In the genomic region with DNA sequence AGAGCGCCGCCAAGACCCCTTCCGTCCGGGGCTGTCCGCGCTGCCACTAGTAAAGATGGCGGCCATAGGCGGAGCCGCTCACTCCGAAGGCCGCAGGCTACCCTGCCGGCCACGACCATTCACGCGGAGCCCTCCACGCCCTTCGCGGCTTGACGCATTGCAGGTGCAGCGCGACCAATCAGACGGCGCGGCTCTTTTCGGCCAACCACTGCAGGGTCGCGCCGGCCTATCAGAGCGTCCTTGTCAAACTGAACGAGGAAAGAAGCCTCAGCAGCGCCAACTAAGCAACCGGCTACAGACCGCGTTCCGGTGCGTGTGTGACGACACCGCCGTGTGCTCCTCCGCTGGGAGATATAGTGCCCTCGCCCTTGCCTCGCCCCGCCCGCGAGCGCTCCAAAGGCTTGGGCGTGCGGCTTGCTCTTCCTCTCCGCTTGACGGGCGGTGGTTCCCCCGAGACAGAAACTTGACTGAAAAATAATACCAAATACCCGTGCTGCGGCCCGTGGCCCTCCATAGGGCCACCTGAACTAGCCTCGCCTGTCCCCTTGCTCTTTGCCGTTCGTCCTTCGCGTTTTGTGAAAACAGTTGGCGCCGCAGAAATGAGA, we compare ENCODE assay signal across 8 cellular contexts. TPM values are rescaled to one million over a fixed set of nuclear protein-coding genes. Genes with fewer than 3 reads are reported as not detected.
DNase-seq lines count a peak whose midpoint lies in the region; ATAC-seq and TF ChIP-seq lines count a peak whose summit lies in the region.

No MANE protein-coding gene starts in this region.

- H3K4me3 ChIP-seq in KMS-11 (IDR thresholded peaks at IDR 0.05; ENCODE audit: insufficient read depth, low read depth, low read length) (no peak overlapping the region), Panc1 (ENCODE audit: low read depth in 2 of 2, low read length in 2 of 2) (peak overlapping the region; percentile 80 to 90)

- ATAC-seq in GM21717 (IDR thresholded peaks at IDR 0.05; ENCODE audit: unreplicated experiment) = peak; percentile 92
- peak; percentile 98 for ATAC-seq in Panc1
- peak; percentile 73 to 76 for ATAC-seq in naive thymus-derived CD8-positive, alpha-beta T cell

- H3K4me1 Mint-ChIP-seq in naive thymus-derived CD8-positive, alpha-beta T cell = peaks cover 0 to 29% (median 19%) of the 10 kb centered on the region in 4 donors

- H3K27ac Mint-ChIP-seq in naive thymus-derived CD8-positive, alpha-beta T cell = no peak overlapping the region

- peak overlapping the region; percentile 83 for H2AFZ ChIP-seq in KMS-11 (ENCODE audit: low read depth)

- no peaks in the 10 kb centered on the region for H3K79me2 ChIP-seq in KMS-11 (ENCODE audit: insufficient read depth, low read depth)

- H3K4me2 ChIP-seq in KMS-11 = peak overlapping the region; percentile 69

- no peaks in the 10 kb centered on the region for H3K36me3 ChIP-seq in KMS-11 (ENCODE audit: insufficient read depth)
- H3K36me3 ChIP-seq in Panc1 (ENCODE audit: control insufficient read depth, insufficient read depth, low read length) = no peaks in the 10 kb centered on the region; the same call in 1 of the 2 replicates

- POLR2A ChIA-PET in Panc1 (lab: Charles Lee) = interaction anchor here (0.7 kb wide), 2 partner anchors 117 to 558 kb away, joined by 3 to 19 read pairs; no protein-coding TSS in a partner anchor
- POLR2A ChIA-PET in naive thymus-derived CD8-positive, alpha-beta T cell (lab: Charles Lee) = interaction anchor here (0.7 to 12.6 kb wide), 14 partner anchors 8 to 1591 kb away, joined by 3 to 689 read pairs (median 4); a partner anchor contains a TSS

- peak; percentile 100 for DNase-seq in DMS79 treated with DMSO at 0.1 percent for 48 hours (lab: John Stamatoyannopoulos, UW)
- peak; percentile 89 for DNase-seq in Panc1 (ENCODE audit: low read depth, low spot score)
- DNase-seq in activated T-helper 1 cell treated with Interleukin-2 at 50 U/mL for 16 hours (ENCODE audit: low read depth) = peak; percentile 95
- DNase-seq in fibroblast of peridontal ligament (ENCODE audit: extremely low read depth) = peak; percentile 99
- peak; percentile 91 to 99 (median 96) for DNase-seq in naive thymus-derived CD8-positive, alpha-beta T cell
- peak; percentile 92 to 96 (median 95) for DNase-seq in stimulated activated naive CD4-positive, alpha-beta T cell (lab: John Stamatoyannopoulos, UW)

- CTCF ChIA-PET in Panc1 (lab: Charles Lee) = interaction anchor here (0.6 to 0.7 kb wide), 2 partner anchors 165 to 507 kb away, joined by 3 to 8 read pairs; no protein-coding TSS in a partner anchor

- intact Hi-C loops in Panc1 (cut with micrococcal nuclease; ENCODE audit: unreplicated experiment) = loop anchor here (5.0 kb wide), 1 partner anchor 51 kb away; a partner anchor contains a TSS

- H3K27ac ChIP-seq in KMS-11 (peak overlapping the region; percentile 99), Panc1 (ENCODE audit: low read length) (peak overlapping the region; percentile 93)

- H3K27me3 ChIP-seq in KMS-11 (ENCODE audit: insufficient read depth, low read depth) (no peaks in the 10 kb centered on the region), Panc1 (ENCODE audit: control insufficient read depth, insufficient read depth, low read length) (no peaks in the 10 kb centered on the region)

- H3K9me3 ChIP-seq in Panc1 (ENCODE audit: control insufficient read depth, insufficient read depth, low read depth, low read length) = no peaks in the 10 kb centered on the region

- no TSS peak for BruUV-seq in Panc1 (replicated peaks; lab: Mats Ljungman, UMichigan)

- no peaks in the 10 kb centered on the region for H3K27me3 Mint-ChIP-seq in naive thymus-derived CD8-positive, alpha-beta T cell

- peak overlapping the region; percentile 100 for H3K9ac ChIP-seq in KMS-11

- peaks cover 14% of the 10 kb centered on the region for H3K4me1 ChIP-seq in KMS-11 (ENCODE audit: low read depth, poor library complexity, severe bottlenecking)
- H3K4me1 ChIP-seq in Panc1 (ENCODE audit: control insufficient read depth, insufficient read depth, low read length) = peaks cover 15% of the 10 kb centered on the region

- TF ChIP-seq CTCF in KMS-11 (conservative IDR thresholded peaks at IDR 0.05; ENCODE audit: low read depth, low read length) (no peak), Panc1 (IDR thresholded peaks at IDR 0.05) (no peak)

- no peaks in the 10 kb centered on the region for H4K20me1 ChIP-seq in KMS-11 (ENCODE audit: insufficient read depth)

- in situ Hi-C loops in Panc1 (cut with HindIII; ENCODE audit: low pct_unique_long_range_greater_than_20kb, low sequenced_read_pairs) = no loop called here

- H3K9me3 Mint-ChIP-seq in naive thymus-derived CD8-positive, alpha-beta T cell = no peaks in the 10 kb centered on the region

- H3K36me3 Mint-ChIP-seq in naive thymus-derived CD8-positive, alpha-beta T cell = no peaks in the 10 kb centered on the region

- no peak overlapping the region for H3K4me3 Mint-ChIP-seq in naive thymus-derived CD8-positive, alpha-beta T cell

RNA-seq across cellular contexts. Expression of a gene that starts 13.6 kb away (rescaled TPM):
- 182 TPM for total RNA-seq in Panc1 (2021; ENCODE audit: unreplicated experiment)
- 247 TPM for polyA plus RNA-seq in Panc1 (2012; ENCODE audit: insufficient read length)
- total RNA-seq in naive thymus-derived CD8-positive, alpha-beta T cell = 100 to 1,000 TPM; 735 to 757 TPM
- 1,000 to 10,000 TPM; 1,900 to 2,853 (median 2,404) TPM for polyA plus RNA-seq in naive thymus-derived CD8-positive, alpha-beta T cell

RNA-seq across cellular contexts. Expression of a gene that starts 51.5 kb away (rescaled TPM):
- total RNA-seq in Panc1 (2021; ENCODE audit: unreplicated experiment) = 16.5 TPM
- 10.1 TPM for polyA plus RNA-seq in Panc1 (2012; ENCODE audit: insufficient read length)
- total RNA-seq in naive thymus-derived CD8-positive, alpha-beta T cell = 10 to 100 TPM; 29.6 to 36.8 TPM
- polyA plus RNA-seq in naive thymus-derived CD8-positive, alpha-beta T cell = 10 to 100 TPM in 1 of 3 donors, 1 to 10 TPM in 2; 5.5 to 10.2 (median 8.4) TPM
